ENCODE assay signal across 8 cellular contexts in genomic region chr11:112024778-112025678, GRCh38. TPM values are rescaled to one million over a fixed set of nuclear protein-coding genes. Genes with fewer than 3 reads are reported as not detected.
DNase-seq lines count a peak whose midpoint lies in the region; ATAC-seq and TF ChIP-seq lines count a peak whose summit lies in the region.

DLAT (plus strand) TSS chr11:112025408; CDS start chr11:112025473, 65 bp downstream.

- TF ChIP-seq EP300 in Ishikawa (IDR thresholded peaks at IDR 0.05; ENCODE audit: borderline replicate concordance) (no peak), esophagus muscularis mucosa (IDR thresholded peaks at IDR 0.05) (no peak)

- ATAC-seq in GM21576 (IDR thresholded peaks at IDR 0.05; ENCODE audit: unreplicated experiment): peak; percentile 70

- no peaks in the 10 kb centered on the region for H3K27me3 ChIP-seq in PC-9 (ENCODE audit: insufficient read depth, low read depth)
- no peaks in the 10 kb centered on the region for H3K27me3 ChIP-seq in esophagus muscularis mucosa
- no peaks in the 10 kb centered on the region for H3K27me3 ChIP-seq in muscle layer of duodenum (ENCODE audit: low read depth, low read length)

- WGBS in esophagus muscularis mucosa: under 1% methylated on average over 52 of the region's 71 CpGs

- peak; percentile 48 for TF ChIP-seq POLR2A in esophagus muscularis mucosa (IDR thresholded peaks at IDR 0.05; ENCODE audit: low read depth)

- H4K20me1 ChIP-seq in PC-9 (ENCODE audit: insufficient read depth): no peaks in the 10 kb centered on the region

- POLR2A ChIA-PET in PC-9 (lab: Charles Lee; ENCODE audit: unreplicated experiment): interaction anchor here (0.7 kb wide), 1 partner anchor 98 kb away, joined by 3 read pairs; no protein-coding TSS in a partner anchor

- H3K79me2 ChIP-seq in PC-9 (ENCODE audit: low read depth): peaks cover 12% of the 10 kb centered on the region

- H3K9me3 ChIP-seq in PC-9 (ENCODE audit: insufficient read depth, low read depth) (no peaks in the 10 kb centered on the region), esophagus muscularis mucosa (no peaks in the 10 kb centered on the region), muscle layer of duodenum (ENCODE audit: control insufficient read depth in 1 of 2, low read length in 2 of 2) (no peaks in the 10 kb centered on the region)

- peak within 1 kb of the TSS; percentile 76 for H3K27ac ChIP-seq in PC-9
- H3K27ac ChIP-seq in esophagus muscularis mucosa (replicated peaks in 1 of 4): peak within 1 kb of the TSS; percentile 90 to 96 (median 92)
- peak within 1 kb of the TSS; percentile 92 for H3K27ac ChIP-seq in muscle layer of duodenum (ENCODE audit: low read length)

- no peaks in the 10 kb centered on the region for H3K9me2 ChIP-seq in PC-9 (ENCODE audit: insufficient read depth)

- H3K36me3 ChIP-seq in PC-9 (ENCODE audit: low read depth): peaks cover 21% of the 10 kb centered on the region
- peaks cover 18 to 52% (median 27%) of the 10 kb centered on the region in 4 donors for H3K36me3 ChIP-seq in esophagus muscularis mucosa
- H3K36me3 ChIP-seq in muscle layer of duodenum (ENCODE audit: control insufficient read depth in 1 of 2, insufficient read depth in 2 of 2, low read length in 2 of 2): peaks cover 22 to 35% of the 10 kb centered on the region in 2 donors

- CTCF ChIA-PET in PC-9 (lab: Charles Lee): no interaction called here

- DNase-seq in DMS153 treated with DMSO at 0.1 percent for 48 hours (lab: John Stamatoyannopoulos, UW; ENCODE audit: unreplicated experiment): peak; percentile 89
- DNase-seq in PC-9: peak; percentile 83 to 85
- peak; percentile 81 for DNase-seq in activated T-cell treated with anti-CD3 and anti-CD28 coated beads, Interleukin-2, amount 50 U/mL, for 1 hour
- DNase-seq in esophagus muscularis mucosa (ENCODE audit: extremely low spot score): peak; percentile 94
- peak; percentile 73 to 82 for DNase-seq in stimulated activated CD8-positive, alpha-beta memory T cell treated with anti-CD3 and anti-CD28 coated beads, Interleukin-7, amount 100 ng/mL, for 48 hours (ENCODE audit: extremely low read depth in 1 of 2, low read depth in 1 of 2)

- H2AFZ ChIP-seq in PC-9: peak within 1 kb of the TSS; percentile 96

- TF ChIP-seq CTCF in PC-9 (conservative IDR thresholded peaks at IDR 0.05) (no peak), esophagus muscularis mucosa (IDR thresholded peaks at IDR 0.05) (no peak)

- H3F3A ChIP-seq in PC-9 (ENCODE audit: insufficient read depth, low read depth): peaks cover 9% of the 10 kb centered on the region

- no TSS peak for BruUV-seq in PC-9 (replicated peaks; lab: Mats Ljungman, UMichigan)

- peak within 1 kb of the TSS; percentile 97 for H3K4me2 ChIP-seq in PC-9

- no peak for TF ChIP-seq RAD21 in Ishikawa (IDR thresholded peaks at IDR 0.05; ENCODE audit: low read depth)

- peaks cover 14% of the 10 kb centered on the region for H3K4me1 ChIP-seq in PC-9 (replicated peaks; ENCODE audit: insufficient read depth)
- peaks cover 7 to 26% (median 19%) of the 10 kb centered on the region in 4 donors for H3K4me1 ChIP-seq in esophagus muscularis mucosa
- H3K4me1 ChIP-seq in muscle layer of duodenum (ENCODE audit: control insufficient read depth in 1 of 2, insufficient read depth in 2 of 2, low read length in 2 of 2): peaks cover 5 to 14% of the 10 kb centered on the region in 2 donors

- H3K4me3 ChIP-seq in PC-9 (peak within 1 kb of the TSS; percentile 86), esophagus muscularis mucosa (peak within 1 kb of the TSS; percentile 70 to 95 (median 89)), muscle layer of duodenum (ENCODE audit: low read depth in 1 of 2, low read length in 2 of 2) (peak within 1 kb of the TSS; percentile 75 to 98)

- intact Hi-C loops in PC-9 (cut with micrococcal nuclease; ENCODE audit: unreplicated experiment): loop anchor here (5.0 kb wide), 1 partner anchor 47 kb away; the partner anchor contains the start of genes NKAPD1 and PIH1D2
- intact Hi-C loops in esophagus muscularis mucosa (cut with DNase I): no loop called here

TF ChIP-seq in Ishikawa, 13 proteins besides CTCF, POLR2A, EP300 and RAD21:
- TF ChIP-seq TAF1 (IDR thresholded peaks at IDR 0.05; ENCODE audit: low read depth) (peak; percentile 93; the same call in 1 of the 2 replicates), EGR1 (IDR thresholded peaks at IDR 0.05) (no peak), TCF12 (IDR thresholded peaks at IDR 0.05; ENCODE audit: low read depth) (peak; percentile 33; the same call in 1 of the 2 replicates), YY1 (IDR thresholded peaks at IDR 0.05; ENCODE audit: low read depth) (peak; percentile 58; the same call in 1 of the 2 replicates), MAX (IDR thresholded peaks at IDR 0.05) (peak; percentile 87), FOXM1 (IDR thresholded peaks at IDR 0.05; ENCODE audit: borderline replicate concordance, low read depth) (no peak), CREB1 (IDR thresholded peaks at IDR 0.05; ENCODE audit: low read depth) (no peak), CEBPB (IDR thresholded peaks at IDR 0.05) (no peak), REST (IDR thresholded peaks at IDR 0.05; ENCODE audit: low read depth) (no peak), NFIC (IDR thresholded peaks at IDR 0.05) (no peak; the same call in 1 of the 2 replicates), TEAD4 (IDR thresholded peaks at IDR 0.05) (peak; percentile 45), USF1 (IDR thresholded peaks at IDR 0.05) (peak; percentile 6; the same call in 1 of the 2 replicates), ZBTB7A (IDR thresholded peaks at IDR 0.05; ENCODE audit: low read depth) (peak; percentile 90)
TF ChIP-seq in Ishikawa: peak in this region for 7.

RNA-seq across cellular contexts. Expression of gene DLAT, which starts in this region (rescaled TPM):
- total RNA-seq in PC-9 (2021) (27.8 and 44.9 TPM in 2 replicates), esophagus muscularis mucosa (10 to 100 TPM; 27.2 to 32.4 (median 29.4) TPM)

Comparison
In these comparisons a context has a peak if more than half of its experiments do, and no peak if none do; other contexts are left out.
1. Peak in every context shown above with its lines: DNase-seq, ATAC-seq, H3K4me3 ChIP-seq and H3K27ac ChIP-seq.